1 cellular context compared by ENCODE assay signal in genomic region chr6:127518212-127518709, GRCh38.
TF ChIP-seq lines count a peak whose summit lies in the region.

No MANE protein-coding gene starts in this region.

TF ChIP-seq in GM23338, 12 proteins besides CTCF, POLR2A, EP300 and RAD21 (continued from another document):
- TF ChIP-seq, protein P1, sequence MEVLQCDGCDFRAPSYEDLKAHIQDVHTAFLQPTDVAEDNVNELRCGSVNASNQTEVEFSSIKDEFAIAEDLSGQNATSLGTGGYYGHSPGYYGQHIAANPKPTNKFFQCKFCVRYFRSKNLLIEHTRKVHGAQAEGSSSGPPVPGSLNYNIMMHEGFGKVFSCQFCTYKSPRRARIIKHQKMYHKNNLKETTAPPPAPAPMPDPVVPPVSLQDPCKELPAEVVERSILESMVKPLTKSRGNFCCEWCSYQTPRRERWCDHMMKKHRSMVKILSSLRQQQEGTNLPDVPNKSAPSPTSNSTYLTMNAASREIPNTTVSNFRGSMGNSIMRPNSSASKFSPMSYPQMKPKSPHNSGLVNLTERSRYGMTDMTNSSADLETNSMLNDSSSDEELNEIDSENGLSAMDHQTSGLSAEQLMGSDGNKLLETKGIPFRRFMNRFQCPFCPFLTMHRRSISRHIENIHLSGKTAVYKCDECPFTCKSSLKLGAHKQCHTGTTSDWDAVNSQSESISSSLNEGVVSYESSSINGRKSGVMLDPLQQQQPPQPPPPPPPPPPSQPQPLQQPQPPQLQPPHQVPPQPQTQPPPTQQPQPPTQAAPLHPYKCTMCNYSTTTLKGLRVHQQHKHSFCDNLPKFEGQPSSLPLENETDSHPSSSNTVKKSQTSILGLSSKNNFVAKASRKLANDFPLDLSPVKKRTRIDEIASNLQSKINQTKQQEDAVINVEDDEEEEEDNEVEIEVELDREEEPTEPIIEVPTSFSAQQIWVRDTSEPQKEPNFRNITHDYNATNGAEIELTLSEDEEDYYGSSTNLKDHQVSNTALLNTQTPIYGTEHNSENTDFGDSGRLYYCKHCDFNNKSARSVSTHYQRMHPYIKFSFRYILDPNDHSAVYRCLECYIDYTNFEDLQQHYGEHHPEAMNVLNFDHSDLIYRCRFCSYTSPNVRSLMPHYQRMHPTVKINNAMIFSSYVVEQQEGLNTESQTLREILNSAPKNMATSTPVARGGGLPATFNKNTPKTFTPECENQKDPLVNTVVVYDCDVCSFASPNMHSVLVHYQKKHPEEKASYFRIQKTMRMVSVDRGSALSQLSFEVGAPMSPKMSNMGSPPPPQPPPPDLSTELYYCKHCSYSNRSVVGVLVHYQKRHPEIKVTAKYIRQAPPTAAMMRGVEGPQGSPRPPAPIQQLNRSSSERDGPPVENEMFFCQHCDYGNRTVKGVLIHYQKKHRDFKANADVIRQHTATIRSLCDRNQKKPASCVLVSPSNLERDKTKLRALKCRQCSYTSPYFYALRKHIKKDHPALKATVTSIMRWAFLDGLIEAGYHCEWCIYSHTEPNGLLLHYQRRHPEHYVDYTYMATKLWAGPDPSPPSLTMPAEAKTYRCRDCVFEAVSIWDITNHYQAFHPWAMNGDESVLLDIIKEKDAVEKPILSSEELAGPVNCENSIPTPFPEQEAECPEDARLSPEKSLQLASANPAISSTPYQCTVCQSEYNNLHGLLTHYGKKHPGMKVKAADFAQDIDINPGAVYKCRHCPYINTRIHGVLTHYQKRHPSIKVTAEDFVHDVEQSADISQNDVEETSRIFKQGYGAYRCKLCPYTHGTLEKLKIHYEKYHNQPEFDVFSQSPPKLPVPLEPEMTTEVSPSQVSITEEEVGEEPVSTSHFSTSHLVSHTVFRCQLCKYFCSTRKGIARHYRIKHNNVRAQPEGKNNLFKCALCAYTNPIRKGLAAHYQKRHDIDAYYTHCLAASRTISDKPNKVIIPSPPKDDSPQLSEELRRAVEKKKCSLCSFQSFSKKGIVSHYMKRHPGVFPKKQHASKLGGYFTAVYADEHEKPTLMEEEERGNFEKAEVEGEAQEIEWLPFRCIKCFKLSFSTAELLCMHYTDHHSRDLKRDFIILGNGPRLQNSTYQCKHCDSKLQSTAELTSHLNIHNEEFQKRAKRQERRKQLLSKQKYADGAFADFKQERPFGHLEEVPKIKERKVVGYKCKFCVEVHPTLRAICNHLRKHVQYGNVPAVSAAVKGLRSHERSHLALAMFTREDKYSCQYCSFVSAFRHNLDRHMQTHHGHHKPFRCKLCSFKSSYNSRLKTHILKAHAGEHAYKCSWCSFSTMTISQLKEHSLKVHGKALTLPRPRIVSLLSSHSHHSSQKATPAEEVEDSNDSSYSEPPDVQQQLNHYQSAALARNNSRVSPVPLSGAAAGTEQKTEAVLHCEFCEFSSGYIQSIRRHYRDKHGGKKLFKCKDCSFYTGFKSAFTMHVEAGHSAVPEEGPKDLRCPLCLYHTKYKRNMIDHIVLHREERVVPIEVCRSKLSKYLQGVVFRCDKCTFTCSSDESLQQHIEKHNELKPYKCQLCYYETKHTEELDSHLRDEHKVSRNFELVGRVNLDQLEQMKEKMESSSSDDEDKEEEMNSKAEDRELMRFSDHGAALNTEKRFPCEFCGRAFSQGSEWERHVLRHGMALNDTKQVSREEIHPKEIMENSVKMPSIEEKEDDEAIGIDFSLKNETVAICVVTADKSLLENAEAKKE (CRISPR knock-in tag; IDR thresholded peaks at IDR 0.05) = no peak
- TF ChIP-seq EZH2 (IDR thresholded peaks at IDR 0.05; ENCODE audit: low read depth, unreplicated experiment) = no peak
- no peak for TF ChIP-seq JUNB (IDR thresholded peaks at IDR 0.05; ENCODE audit: unreplicated experiment)
- TF ChIP-seq POLR2AphosphoS5 (IDR thresholded peaks at IDR 0.05; ENCODE audit: low read depth) = no peak; the same call in 1 of the 2 replicates
- no peak for TF ChIP-seq STAT1 (IDR thresholded peaks at IDR 0.05; ENCODE audit: unreplicated experiment)
- no peak for TF ChIP-seq EZH2phosphoT487 (IDR thresholded peaks at IDR 0.05; ENCODE audit: unreplicated experiment)
- TF ChIP-seq, protein P2, sequence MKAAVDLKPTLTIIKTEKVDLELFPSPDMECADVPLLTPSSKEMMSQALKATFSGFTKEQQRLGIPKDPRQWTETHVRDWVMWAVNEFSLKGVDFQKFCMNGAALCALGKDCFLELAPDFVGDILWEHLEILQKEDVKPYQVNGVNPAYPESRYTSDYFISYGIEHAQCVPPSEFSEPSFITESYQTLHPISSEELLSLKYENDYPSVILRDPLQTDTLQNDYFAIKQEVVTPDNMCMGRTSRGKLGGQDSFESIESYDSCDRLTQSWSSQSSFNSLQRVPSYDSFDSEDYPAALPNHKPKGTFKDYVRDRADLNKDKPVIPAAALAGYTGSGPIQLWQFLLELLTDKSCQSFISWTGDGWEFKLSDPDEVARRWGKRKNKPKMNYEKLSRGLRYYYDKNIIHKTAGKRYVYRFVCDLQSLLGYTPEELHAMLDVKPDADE (IDR thresholded peaks at IDR 0.05) = no peak
- no peak for TF ChIP-seq NANOG (IDR thresholded peaks at IDR 0.05; ENCODE audit: borderline replicate concordance)
- no peak for TF ChIP-seq ZNF114 (CRISPR knock-in tag; IDR thresholded peaks at IDR 0.05)
TF ChIP-seq in GM23338: peak in this region for 0.
